ENCODE assay signal across 29 cellular contexts in genomic region chr3:137554242-137554641, GRCh38.
"Had no signal": no experiment of that assay in that cellular context is flagged by ENCODE, and none has a peak within 500 bp of the region (broad histone marks: within the 10 kb centered on the region; RNA-seq: fewer than 3 reads in every experiment).

No MANE protein-coding gene starts in this region.

- ATAC-seq: stimulated activated effector memory CD8-positive, alpha-beta T cell treated with anti-CD3 and anti-CD28 coated beads, Interleukin-12 subunit alpha, Interleukin-12 subunit beta, amount 100 ng/mL, for 72 hours; stimulated activated memory B cell treated with anti-CD40 and anti-IgM and Interleukin-4, amounts not matched to agents 10 μg/mL and 1 μg/mL and 100 μg/mL, for 72 hours; stimulated activated naive B cell treated with anti-CD40 and anti-IgM and Interleukin-4, amounts not matched to agents 10 μg/mL and 1 μg/mL and 100 μg/mL, for 72 hours; stimulated activated naive CD8-positive, alpha-beta T cell treated with anti-CD3 and anti-CD28 coated beads, Interleukin-15, amount 100 ng/mL, for 72 hours; stimulated activated naive CD8-positive, alpha-beta T cell treated with anti-CD3 and anti-CD28 coated beads, Interleukin-15, Interleukin-2, amounts not matched to agents 100 U/mL and 50 U/mL, for 24 hours; upper lobe of right lung had no signal

- H3K9me3 ChIP-seq: testis, thoracic aorta, thyroid gland, tibial artery, tibial nerve, transverse colon, upper lobe of left lung, upper lobe of right lung, uterus, vagina had no signal

- H3K4me3 Mint-ChIP-seq: stimulated activated effector memory CD8-positive, alpha-beta T cell treated with anti-CD3 and anti-CD28 coated beads, Interleukin-12 subunit alpha, Interleukin-12 subunit beta, amount 100 ng/mL, for 72 hours; stimulated activated memory B cell treated with anti-CD40 and anti-IgM and Interleukin-4, amounts not matched to agents 10 μg/mL and 1 μg/mL and 100 μg/mL, for 72 hours; stimulated activated naive B cell treated with anti-CD40 and anti-IgM and Interleukin-4, amounts not matched to agents 10 μg/mL and 1 μg/mL and 100 μg/mL, for 72 hours; stimulated activated naive CD8-positive, alpha-beta T cell treated with anti-CD3 and anti-CD28 coated beads, Interleukin-15, amount 100 ng/mL, for 72 hours; stimulated activated naive CD8-positive, alpha-beta T cell treated with anti-CD3 and anti-CD28 coated beads, Interleukin-15, Interleukin-2, amounts not matched to agents 100 ng/mL and 50 ng/mL, for 24 hours; type B pancreatic cell had no signal

- H3K27ac Mint-ChIP-seq: stimulated activated effector memory CD8-positive, alpha-beta T cell treated with anti-CD3 and anti-CD28 coated beads, Interleukin-12 subunit alpha, Interleukin-12 subunit beta, amount 100 ng/mL, for 72 hours; stimulated activated memory B cell treated with anti-CD40 and anti-IgM and Interleukin-4, amounts not matched to agents 10 μg/mL and 1 μg/mL and 100 μg/mL, for 72 hours; stimulated activated naive B cell treated with anti-CD40 and anti-IgM and Interleukin-4, amounts not matched to agents 10 μg/mL and 1 μg/mL and 100 μg/mL, for 72 hours; stimulated activated naive CD8-positive, alpha-beta T cell treated with anti-CD3 and anti-CD28 coated beads, Interleukin-15, amount 100 ng/mL, for 72 hours; stimulated activated naive CD8-positive, alpha-beta T cell treated with anti-CD3 and anti-CD28 coated beads, Interleukin-15, Interleukin-2, amounts not matched to agents 100 ng/mL and 50 ng/mL, for 24 hours; type B pancreatic cell had no signal

- FAIRE-seq: urothelium cell line had no signal

- H3K9me3 Mint-ChIP-seq: type B pancreatic cell had no signal

- H3K4me1 Mint-ChIP-seq: stimulated activated effector memory CD8-positive, alpha-beta T cell treated with anti-CD3 and anti-CD28 coated beads, Interleukin-12 subunit alpha, Interleukin-12 subunit beta, amount 100 ng/mL, for 72 hours; stimulated activated memory B cell treated with anti-CD40 and anti-IgM and Interleukin-4, amounts not matched to agents 10 μg/mL and 1 μg/mL and 100 μg/mL, for 72 hours; stimulated activated naive B cell treated with anti-CD40 and anti-IgM and Interleukin-4, amounts not matched to agents 10 μg/mL and 1 μg/mL and 100 μg/mL, for 72 hours; stimulated activated naive CD8-positive, alpha-beta T cell treated with anti-CD3 and anti-CD28 coated beads, Interleukin-15, amount 100 ng/mL, for 72 hours had no signal

- H3K27ac ChIP-seq: stomach, suprapubic skin, testis, thoracic aorta, thyroid gland, tibial artery, tibial nerve, transverse colon, upper lobe of left lung, upper lobe of right lung, uterus, vagina had no signal

- H3K36me3 ChIP-seq: stomach, suprapubic skin, thoracic aorta, thyroid gland, tibial artery, tibial nerve, transverse colon, upper lobe of left lung, upper lobe of right lung, uterus, vagina had no signal

- H3K36me3 Mint-ChIP-seq: stimulated activated effector memory CD8-positive, alpha-beta T cell treated with anti-CD3 and anti-CD28 coated beads, Interleukin-12 subunit alpha, Interleukin-12 subunit beta, amount 100 ng/mL, for 72 hours; stimulated activated memory B cell treated with anti-CD40 and anti-IgM and Interleukin-4, amounts not matched to agents 10 μg/mL and 1 μg/mL and 100 μg/mL, for 72 hours; stimulated activated naive B cell treated with anti-CD40 and anti-IgM and Interleukin-4, amounts not matched to agents 10 μg/mL and 1 μg/mL and 100 μg/mL, for 72 hours; type B pancreatic cell had no signal

- H3K27me3 Mint-ChIP-seq: stimulated activated memory B cell treated with anti-CD40 and anti-IgM and Interleukin-4, amounts not matched to agents 10 μg/mL and 1 μg/mL and 100 μg/mL, for 72 hours; stimulated activated naive B cell treated with anti-CD40 and anti-IgM and Interleukin-4, amounts not matched to agents 10 μg/mL and 1 μg/mL and 100 μg/mL, for 72 hours; stimulated activated naive CD8-positive, alpha-beta T cell treated with anti-CD3 and anti-CD28 coated beads, Interleukin-15, amount 100 ng/mL, for 72 hours; stimulated activated naive CD8-positive, alpha-beta T cell treated with anti-CD3 and anti-CD28 coated beads, Interleukin-15, Interleukin-2, amounts not matched to agents 100 ng/mL and 50 ng/mL, for 24 hours had no signal

- H3K4me3 ChIP-seq: stomach, suprapubic skin, testis, thoracic aorta, thyroid gland, tibial artery, tibial nerve, transverse colon, upper lobe of left lung, upper lobe of right lung, uterus, vagina had no signal

- H3K4me1 ChIP-seq: stomach, suprapubic skin, testis, thyroid gland, tibial artery, tibial nerve, transverse colon, upper lobe of left lung, upper lobe of right lung, uterus, vagina had no signal

- DNase-seq: stimulated activated CD4-positive, alpha-beta T cell treated with anti-CD3 and anti-CD28 coated beads, Interleukin-2, amount 100 ng/mL, for 48 hours; stimulated activated CD4-positive, alpha-beta T cell treated with anti-CD3 and anti-CD28 coated beads, Interleukin-4, amount 100 ng/mL, for 1 hour; stimulated activated CD4-positive, alpha-beta T cell treated with anti-CD3 and anti-CD28 coated beads, Interleukin-4, amount 100 ng/mL, for 24 hours; stimulated activated CD4-positive, alpha-beta T cell treated with anti-CD3 and anti-CD28 coated beads, Interleukin-4, amount 100 ng/mL, for 4 hours; stimulated activated CD8-positive, alpha-beta memory T cell treated with anti-CD3 and anti-CD28 coated beads, Interleukin-4, amount 100 ng/mL, for 48 hours; stimulated activated naive B cell treated with anti-CD40 and anti-IgM and Interleukin-4, amounts not matched to agents 10 μg/mL and 1 μg/mL and 100 μg/mL, for 72 hours; stimulated activated naive CD4-positive, alpha-beta T cell; stimulated activated naive CD4-positive, alpha-beta T cell treated with Interleukin-2 at 50 U/mL for 16 hours; stimulated activated naive CD8-positive, alpha-beta T cell treated with anti-CD3 and anti-CD28 coated beads, Interleukin-15, amount 100 ng/mL, for 72 hours; stimulated activated naive CD8-positive, alpha-beta T cell treated with anti-CD3 and anti-CD28 coated beads, Interleukin-15, Interleukin-2, amounts not matched to agents 100 U/mL and 50 U/mL, for 24 hours; stomach; substantia nigra; testis; thyroid gland; tibial artery; transverse colon; trophoblast cell; upper lobe of left lung; upper lobe of right lung; uterus had no signal

- H3K27me3 ChIP-seq: stomach, suprapubic skin, testis, thyroid gland, tibial artery, tibial nerve, transverse colon, upper lobe of left lung, upper lobe of right lung, uterus, vagina had no signal
